In genomic region chr6:52176550-52176949, GRCh38 we compare ENCODE assay signal across 10 cellular contexts. TPM values are rescaled to one million over a fixed set of nuclear protein-coding genes. Genes with fewer than 3 reads are reported as not detected.
DNase-seq lines count a peak whose midpoint lies in the region; ATAC-seq, FAIRE-seq and TF ChIP-seq lines count a peak whose summit lies in the region.
"Had no signal": no experiment of that assay in that cellular context is flagged by ENCODE, and none has a peak within 500 bp of the region (broad histone marks: within the 10 kb centered on the region; RNA-seq: fewer than 3 reads in every experiment).

No MANE protein-coding gene starts in this region.

- DNase-seq in GM18507 (ENCODE audit: extremely low spot score, insufficient read length, low read depth) (no peak), T-helper 17 cell (no peak), HK-2 (ENCODE audit: unreplicated experiment) (no peak), omental fat pad (ENCODE audit: low spot score) (no peak)
- no peak for DNase-seq in activated CD4-positive, CD25-positive, alpha-beta regulatory T cell treated with anti-CD3 and anti-CD28 coated beads, Interleukin-2, amount 50 U/mL, for 72 hours

- H3K36me3 Mint-ChIP-seq in T-helper 17 cell (ENCODE audit: low read depth): no peaks in the 10 kb centered on the region

- H3K27me3 Mint-ChIP-seq in T-helper 17 cell: no peaks in the 10 kb centered on the region

- H3K4me1 Mint-ChIP-seq in T-helper 17 cell: peaks cover 21% of the 10 kb centered on the region

- peak; percentile 81 for FAIRE-seq in GM18507 (lab: Jason Lieb, UNC)

- TF ChIP-seq CTCF in omental fat pad (IDR thresholded peaks at IDR 0.05): no peak

- H3K27ac Mint-ChIP-seq in T-helper 17 cell: no peak overlapping the region

- peak; percentile 84 for ATAC-seq in GM21515 (IDR thresholded peaks at IDR 0.05; ENCODE audit: unreplicated experiment)
- ATAC-seq in HG03439 (IDR thresholded peaks at IDR 0.05; ENCODE audit: unreplicated experiment): peak; percentile 75
- peak; percentile 74 for ATAC-seq in T-helper 17 cell
- ATAC-seq in HG02840 (IDR thresholded peaks at IDR 0.05; ENCODE audit: low FRiP score, unreplicated experiment): no peak
- ATAC-seq in omental fat pad (ENCODE audit: low FRiP score): no peak
- ATAC-seq: Panc1 had no signal

- no peaks in the 10 kb centered on the region for H3K9me3 ChIP-seq in T-helper 17 cell (ENCODE audit: control insufficient read depth, low read length, poor library complexity, severe bottlenecking)

- H3K4me3 Mint-ChIP-seq in T-helper 17 cell: no peak overlapping the region

RNA-seq across cellular contexts. Expression of gene IL17A, which starts 9.6 kb away (rescaled TPM):
- total RNA-seq in T-helper 17 cell (under 1 TPM; 0.50 to 0.68 TPM), omental fat pad (not detected)
- total RNA-seq: osteoblast had no signal

Comparison
In these comparisons a context has a peak if more than half of its experiments do, and no peak if none do; other contexts are left out.
1. ATAC-seq: peak in GM21515 (single experiment), HG03439 (single experiment) and T-helper 17 cell (single experiment); none in HG02840 (single experiment) and omental fat pad (single experiment).